8 cellular contexts compared by ENCODE assay signal in genomic region chr4:73258668-73259551, GRCh38. TPM values are rescaled to one million over a fixed set of nuclear protein-coding genes. Genes with fewer than 3 reads are reported as not detected.
DNase-seq lines count a peak whose midpoint lies in the region; ATAC-seq and TF ChIP-seq lines count a peak whose summit lies in the region.

TSS of gene ANKRD17 (minus strand) at chr4:73258798. CDS start at chr4:73258668, 130 bp downstream.

- H2AFZ ChIP-seq in GM23248 (peak within 1 kb of the TSS; percentile 96), fibroblast of lung (ENCODE audit: low read length) (peak within 1 kb of the TSS; percentile 97)

- in situ Hi-C loops in GM23248 (cut with MboI), result no loop called here

- H3F3A ChIP-seq in GM23248 (ENCODE audit: insufficient read depth), result peaks cover 29% of the 10 kb centered on the region

- H3K36me3 ChIP-seq in GM23248 (ENCODE audit: low read depth) (no peaks in the 10 kb centered on the region), fibroblast of lung (ENCODE audit: control insufficient read depth, insufficient read depth, low read length) (no peaks in the 10 kb centered on the region)

- POLR2A ChIA-PET in naive thymus-derived CD8-positive, alpha-beta T cell (lab: Charles Lee), result interaction anchor here (1.0 to 3.2 kb wide), 9 partner anchors 16 to 193 kb away, joined by 3 to 31 read pairs (median 3); partner anchors contain the start of gene COX18

- no peaks in the 10 kb centered on the region for H3K9me3 ChIP-seq in GM23248 (ENCODE audit: low read depth)
- no peaks in the 10 kb centered on the region for H3K9me3 ChIP-seq in fibroblast of lung (ENCODE audit: control insufficient read depth, insufficient read depth, low read depth, low read length)

- H4K20me1 ChIP-seq in GM23248 (ENCODE audit: insufficient read depth), result 0 out of 2 replicates have a peak, but pooled peaks cover 12% of the 10 kb centered on the region
- no peaks in the 10 kb centered on the region for H4K20me1 ChIP-seq in fibroblast of lung (ENCODE audit: control insufficient read depth, extremely low read depth, insufficient read depth, low read length)

- H3K27ac ChIP-seq in GM23248, result peak within 1 kb of the TSS; percentile 97
- H3K27ac ChIP-seq in fibroblast of lung (ENCODE audit: insufficient read depth, low read length), result peak within 1 kb of the TSS; percentile 97

- peaks cover 0 to 17% (median 2%) of the 10 kb centered on the region in 3 donors for H3K36me3 Mint-ChIP-seq in naive thymus-derived CD8-positive, alpha-beta T cell

- peak; percentile 74 to 77 for ATAC-seq in naive thymus-derived CD8-positive, alpha-beta T cell

- H3K4me3 Mint-ChIP-seq in naive thymus-derived CD8-positive, alpha-beta T cell, result peak within 1 kb of the TSS; percentile 98 to 100 (median 99)

- H3K27me3 ChIP-seq in GM23248 (replicated peaks; ENCODE audit: insufficient read depth), result no peaks in the 10 kb centered on the region
- H3K27me3 ChIP-seq in fibroblast of lung (ENCODE audit: control insufficient read depth, insufficient read depth, low read length), result no peaks in the 10 kb centered on the region

- WGBS in GM23248 (ENCODE audit: low coverage in 1 of 2, low lambda C conversion rate in 2 of 2, missing lambda C conversion rate in 2 of 2), 2 experiments, result 1 to 2% methylated on average over 37 to 79 of the region's 79 CpGs

- peak; percentile 86 for DNase-seq in Daoy (ENCODE audit: low read depth)
- peak; percentile 96 for DNase-seq in GM23248
- peak; percentile 87 to 91 for DNase-seq in Kasumi-1 (lab: John Stamatoyannopoulos, UW)
- DNase-seq in RPMI7951 (ENCODE audit: low read depth), result peak; percentile 88
- peak; percentile 74 to 84 for DNase-seq in activated T-helper 1 cell treated with anti-CD3 and anti-CD28 coated beads, Interleukin-2, amount 50 U/mL, for 16 hours (ENCODE audit: low read depth in 1 of 2, low spot score in 1 of 2)
- peak; percentile 92 to 95 for DNase-seq in fibroblast of lung (ENCODE audit: low read depth in 2 of 2)
- DNase-seq in naive thymus-derived CD8-positive, alpha-beta T cell, result peak; percentile 74 to 95 (median 86)
- DNase-seq in stimulated activated naive CD4-positive, alpha-beta T cell (lab: John Stamatoyannopoulos, UW), result peak; percentile 82 to 94 (median 86)

- H3K9ac ChIP-seq in GM23248 (peak within 1 kb of the TSS; percentile 99), fibroblast of lung (ENCODE audit: insufficient read depth, low read length) (peak within 1 kb of the TSS; percentile 96)

- peaks cover 23 to 69% (median 63%) of the 10 kb centered on the region in 4 donors for H3K4me1 Mint-ChIP-seq in naive thymus-derived CD8-positive, alpha-beta T cell

- no peaks in the 10 kb centered on the region for H3K27me3 Mint-ChIP-seq in naive thymus-derived CD8-positive, alpha-beta T cell

- no peaks in the 10 kb centered on the region for H3K9me3 Mint-ChIP-seq in naive thymus-derived CD8-positive, alpha-beta T cell

- H3K4me1 ChIP-seq in GM23248 (ENCODE audit: insufficient read depth) (peaks cover 37% of the 10 kb centered on the region), fibroblast of lung (ENCODE audit: control insufficient read depth, extremely low read depth, insufficient read depth, low read length) (peaks cover 3% of the 10 kb centered on the region)

- H3K4me2 ChIP-seq in GM23248 (ENCODE audit: unreplicated experiment), result peak within 1 kb of the TSS; percentile 99
- peak within 1 kb of the TSS; percentile 97 for H3K4me2 ChIP-seq in fibroblast of lung (ENCODE audit: extremely low read depth, insufficient read depth, low read length)

- H3K9me2 ChIP-seq in GM23248 (ENCODE audit: insufficient read depth), result no peaks in the 10 kb centered on the region

- H3K79me2 ChIP-seq in GM23248 (ENCODE audit: insufficient read depth), result peaks cover 86% of the 10 kb centered on the region
- peaks cover 60% of the 10 kb centered on the region for H3K79me2 ChIP-seq in fibroblast of lung (ENCODE audit: control insufficient read depth, insufficient read depth, low read length)

- no peak for TF ChIP-seq CTCF in fibroblast of lung (conservative IDR thresholded peaks at IDR 0.05 in 1 of 2, IDR thresholded peaks at IDR 0.05 in 1 of 2; ENCODE audit: low read depth in 1 of 2, low read length in 2 of 2)

- H3K27ac Mint-ChIP-seq in naive thymus-derived CD8-positive, alpha-beta T cell, result peak within 1 kb of the TSS; percentile 100

- H3K4me3 ChIP-seq in GM23248 (peak within 1 kb of the TSS; percentile 96), fibroblast of lung (replicated peaks in 1 of 4; ENCODE audit: control extremely low read depth in 1 of 4, insufficient read depth in 1 of 4, low read depth in 3 of 4, low read length in 4 of 4) (peak within 1 kb of the TSS; percentile 57 to 98 (median 78))

RNA-seq across cellular contexts. Expression of gene ANKRD17, which starts in this region (rescaled TPM):
- 19.0 and 22.0 TPM in 2 replicates for total RNA-seq in Daoy (2014; rRNA removed; shearing (Covaris generic))
- total RNA-seq in GM23248 (2014; rRNA removed; shearing (Covaris generic)), result 34.8 and 61.0 TPM in 2 replicates
- polyA plus RNA-seq in GM23248 (2016; fragmentation: Nextera tagmentation; extraction: Ambion mirVana), result 22.2 and 22.7 TPM in 2 replicates
- total RNA-seq in RPMI7951 (2014; rRNA removed; shearing (Covaris generic)), result 24.1 and 25.4 TPM in 2 replicates
- total RNA-seq in fibroblast of lung, result 36.5 and 46.2 TPM in 2 replicates
- 50.8 and 54.6 TPM in 2 replicates for polyA plus RNA-seq in fibroblast of lung
- polyA plus RNA-seq in fibroblast of lung (2012), result 29.3 and 30.0 TPM in 2 replicates
- polyA minus RNA-seq in fibroblast of lung (ENCODE audit: low replicate concordance), result 49.5 and 57.9 TPM in 2 replicates
- 10 to 100 TPM; 63.4 to 67.6 TPM for total RNA-seq in naive thymus-derived CD8-positive, alpha-beta T cell
- polyA plus RNA-seq in naive thymus-derived CD8-positive, alpha-beta T cell, result 10 to 100 TPM in 2 of 3 donors, 1 to 10 TPM in 1; 9.9 to 16.5 (median 10.8) TPM

Comparison
In these comparisons a context has a peak if more than half of its experiments do, and no peak if none do; other contexts are left out.
1. Peak in every context shown above with its lines: DNase-seq, ATAC-seq, H3K4me3 ChIP-seq and H3K27ac ChIP-seq.